In the genomic region with DNA sequence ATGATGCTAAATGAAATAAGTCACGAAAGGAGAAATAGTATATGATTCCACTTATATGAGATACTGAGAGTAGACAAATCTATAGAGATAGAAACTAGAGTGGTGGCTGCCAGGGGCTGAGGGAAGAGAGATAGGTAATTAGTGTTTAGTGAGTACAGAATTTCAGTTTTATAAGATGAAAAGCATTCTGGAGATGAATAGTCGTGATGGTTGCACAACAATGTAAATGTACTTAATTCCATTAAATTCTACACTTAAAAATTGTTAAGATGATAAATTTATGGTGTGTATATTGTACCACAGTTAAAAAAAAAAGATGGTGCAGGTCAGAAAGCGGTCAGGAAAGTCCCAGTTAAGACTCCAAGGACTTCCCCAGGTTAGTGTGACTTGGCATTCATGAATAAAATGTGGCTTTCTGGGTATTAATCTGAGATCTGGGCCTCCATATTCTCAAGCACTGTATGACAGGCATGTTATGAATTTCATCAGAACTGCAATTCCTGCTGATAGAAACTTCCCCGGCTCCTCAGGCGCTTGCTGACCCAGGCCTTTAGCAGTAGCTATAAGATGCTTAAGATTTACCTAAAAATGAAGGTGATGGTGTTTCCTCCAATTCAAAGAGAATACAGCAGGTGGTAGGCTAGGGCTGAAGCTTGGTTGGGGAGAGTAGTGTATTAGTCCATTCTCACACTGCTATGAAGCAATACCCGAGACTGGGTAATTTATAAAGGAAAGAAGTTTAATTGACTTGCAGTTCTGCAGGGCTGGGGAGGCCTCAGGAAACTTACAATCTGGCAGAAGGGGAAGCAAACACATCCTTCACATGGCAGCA, we compare ENCODE assay signal across 18 cellular contexts.
DNase-seq lines count a peak whose midpoint lies in the region; ATAC-seq and TF ChIP-seq lines count a peak whose summit lies in the region.
"Had no signal": no experiment of that assay in that cellular context is flagged by ENCODE, and none has a peak within 500 bp of the region (broad histone marks: within the 10 kb centered on the region; RNA-seq: fewer than 3 reads in every experiment).

No MANE protein-coding gene starts in this region.

- no peaks in the 10 kb centered on the region for H3K36me3 Mint-ChIP-seq in activated naive CD4-positive, alpha-beta T cell treated with anti-CD3 and anti-CD28 coated beads, Interleukin-2, amount 50 U/mL, for 24 hours
- no peaks in the 10 kb centered on the region for H3K36me3 Mint-ChIP-seq in activated naive CD4-positive, alpha-beta T cell treated with anti-CD3 and anti-CD28 coated beads, Interleukin-2, amount 50 U/mL, for 72 hours
- H3K36me3 Mint-ChIP-seq: WTC11 had no signal

- no peak for TF ChIP-seq POLR2A in transverse colon (IDR thresholded peaks at IDR 0.05)
- TF ChIP-seq POLR2A in esophagus squamous epithelium (IDR thresholded peaks at IDR 0.05) = no peak

- no peak for DNase-seq in activated naive CD4-positive, alpha-beta T cell treated with anti-CD3 and anti-CD28 coated beads, Interleukin-2, amount 50 U/mL, for 72 hours (ENCODE audit: low spot score in 2 of 2)
- DNase-seq in D341Med (ENCODE audit: low spot score) = no peak
- DNase-seq in transverse colon = no peak
- no peak for DNase-seq in esophagus squamous epithelium (lab: John Stamatoyannopoulos, UW)
- DNase-seq in pons (ENCODE audit: low spot score) = no peak
- DNase-seq: activated T-cell treated with anti-CD3 and anti-CD28 coated beads, Interleukin-2, amount 50 U/mL, for 1 hour; aorta; COR-L47; dermis blood vessel endothelial cell; mesenchymal stem cell; ovary; trophoblast cell had no signal

- H3K4me1 ChIP-seq in transverse colon (no peaks in the 10 kb centered on the region), esophagus squamous epithelium (no peaks in the 10 kb centered on the region)
- H3K4me1 ChIP-seq: HAP-1 had no signal

- H3K9me3 ChIP-seq in transverse colon (no peaks in the 10 kb centered on the region), esophagus squamous epithelium (no peaks in the 10 kb centered on the region)
- H3K9me3 ChIP-seq: A549, HAP-1, ovary had no signal

- no peak for TF ChIP-seq CTCF in transverse colon (IDR thresholded peaks at IDR 0.05)
- TF ChIP-seq CTCF in esophagus squamous epithelium (IDR thresholded peaks at IDR 0.05) = no peak

- no peak overlapping the region for H3K4me3 Mint-ChIP-seq in activated naive CD4-positive, alpha-beta T cell treated with anti-CD3 and anti-CD28 coated beads, Interleukin-2, amount 50 U/mL, for 24 hours
- H3K4me3 Mint-ChIP-seq: WTC11 had no signal

- H3K4me3 ChIP-seq in transverse colon (no peak overlapping the region), esophagus squamous epithelium (no peak overlapping the region)
- H3K4me3 ChIP-seq: A549, HAP-1, ovary had no signal

- ATAC-seq in activated naive CD4-positive, alpha-beta T cell treated with anti-CD3 and anti-CD28 coated beads, Interleukin-2, amount 50 U/mL, for 72 hours = no peak
- peak; percentile 39 for ATAC-seq in GM21737 (IDR thresholded peaks at IDR 0.05; ENCODE audit: unreplicated experiment)
- ATAC-seq in HG03103 (IDR thresholded peaks at IDR 0.05; ENCODE audit: low read depth, unreplicated experiment) = peak; percentile 26
- ATAC-seq: WTC11 had no signal

- intact Hi-C loops in transverse colon (cut with DNase I; ENCODE audit: low total_unique reads) (no loop called here), esophagus squamous epithelium (cut with DNase I) (loop anchor here (10.0 kb wide), 1 partner anchor 51 kb away; no protein-coding TSS in a partner anchor)

- H3K4me1 Mint-ChIP-seq in activated naive CD4-positive, alpha-beta T cell treated with anti-CD3 and anti-CD28 coated beads, Interleukin-2, amount 50 U/mL, for 24 hours = no peaks in the 10 kb centered on the region

- H3K27me3 ChIP-seq in transverse colon (no peaks in the 10 kb centered on the region), esophagus squamous epithelium (no peaks in the 10 kb centered on the region)
- H3K27me3 ChIP-seq: ovary had no signal

- H3K27ac Mint-ChIP-seq in activated naive CD4-positive, alpha-beta T cell treated with anti-CD3 and anti-CD28 coated beads, Interleukin-2, amount 50 U/mL, for 24 hours = peak overlapping the region; percentile 20
- no peak overlapping the region for H3K27ac Mint-ChIP-seq in activated naive CD4-positive, alpha-beta T cell treated with anti-CD3 and anti-CD28 coated beads, Interleukin-2, amount 50 U/mL, for 72 hours
- H3K27ac Mint-ChIP-seq: WTC11 had no signal

- no peak overlapping the region for H3K27ac ChIP-seq in transverse colon
- H3K27ac ChIP-seq in esophagus squamous epithelium = no peak overlapping the region
- H3K27ac ChIP-seq: ovary had no signal

- no peaks in the 10 kb centered on the region for H3K27me3 Mint-ChIP-seq in activated naive CD4-positive, alpha-beta T cell treated with anti-CD3 and anti-CD28 coated beads, Interleukin-2, amount 50 U/mL, for 24 hours

- WGBS in transverse colon (ENCODE audit: low coverage in 1 of 2), 2 donors = 62 to 79% methylated on average over 5 to 6 of the region's 6 CpGs
- 63 to 76% methylated on average over 6 of the region's 6 CpGs for WGBS in esophagus squamous epithelium, 2 donors

- in situ Hi-C loops in transverse colon (cut with MboI; ENCODE audit: low pct_ligation_motif_present in 1 of 4, low pct_unique_long_range_greater_than_20kb in 1 of 4, low sequenced_read_pairs in 3 of 4) = no loop called here

- TF ChIP-seq EP300 in transverse colon (IDR thresholded peaks at IDR 0.05; ENCODE audit: low read depth) = no peak

- H3K36me3 ChIP-seq in transverse colon = no peaks in the 10 kb centered on the region
- H3K36me3 ChIP-seq in esophagus squamous epithelium = no peaks in the 10 kb centered on the region
- H3K36me3 ChIP-seq: HAP-1, ovary had no signal

- no peaks in the 10 kb centered on the region for H3K9me3 Mint-ChIP-seq in activated naive CD4-positive, alpha-beta T cell treated with anti-CD3 and anti-CD28 coated beads, Interleukin-2, amount 50 U/mL, for 24 hours
- H3K9me3 Mint-ChIP-seq in activated naive CD4-positive, alpha-beta T cell treated with anti-CD3 and anti-CD28 coated beads, Interleukin-2, amount 50 U/mL, for 72 hours = peaks cover 0 to 5% of the 10 kb centered on the region in 2 donors
- H3K9me3 Mint-ChIP-seq: WTC11 had no signal

Comparison
In these comparisons a context has a peak if more than half of its experiments do, and no peak if none do; other contexts are left out.
1. ATAC-seq: peak in GM21737 (single experiment) and HG03103 (single experiment); none in activated naive CD4-positive, alpha-beta T cell treated with anti-CD3 and anti-CD28 coated beads, Interleukin-2, amount 50 U/mL, for 72 hours (0 of 2).